ENCODE assay signal across 10 cellular contexts in genomic region chr11:128467041-128467440, GRCh38.
A peak's percentile ranks its signal among the peaks of the same experiment; 100 is the strongest.
DNase-seq lines count a peak whose midpoint lies in the region; ATAC-seq and TF ChIP-seq lines count a peak whose summit lies in the region.
"Had no signal": no experiment of that assay in that cellular context is flagged by ENCODE, and none has a peak within 500 bp of the region (broad histone marks: within the 10 kb centered on the region; RNA-seq: fewer than 3 reads in every experiment).

No MANE protein-coding gene starts in this region.

- no peak for TF ChIP-seq EP300 in suprapubic skin (IDR thresholded peaks at IDR 0.05)

- H3K36me3 ChIP-seq in right lobe of liver (peaks cover 0 to 9% (median 2%) of the 10 kb centered on the region in 4 donors), suprapubic skin (peaks cover 13% of the 10 kb centered on the region)
- H3K36me3 ChIP-seq: neural progenitor cell had no signal

- DNase-seq in T-helper 1 cell: no peak
- DNase-seq in activated naive CD8-positive, alpha-beta T cell treated with anti-CD3 and anti-CD28 coated beads, Interleukin-2, amount 50 U/mL, for 24 hours: no peak
- no peak for DNase-seq in right lobe of liver
- DNase-seq in suprapubic skin (ENCODE audit: low spot score in 2 of 2): no peak
- DNase-seq in glutamatergic neuron: no peak
- DNase-seq in stimulated activated CD4-positive, alpha-beta T cell treated with anti-CD3 and anti-CD28 coated beads, Interleukin-4, amount 100 ng/mL, for 4 hours: no peak
- no peak for DNase-seq in stimulated activated CD4-positive, alpha-beta T cell treated with anti-CD3 and anti-CD28 coated beads, Interleukin-1b, Interleukin-23, amount 100 ng/mL, for 48 hours
- DNase-seq: NCI-H1436 had no signal

- H3K9me3 Mint-ChIP-seq in T-helper 1 cell treated with Interleukin-12 subunit alpha and Interleukin-12 subunit beta and Interleukin-4 antibody, amounts not matched to agents 30 μg/mL and 1 μg/mL, for 36 hours: no peaks in the 10 kb centered on the region
- H3K9me3 Mint-ChIP-seq in activated naive CD8-positive, alpha-beta T cell treated with anti-CD3 and anti-CD28 coated beads, Interleukin-2, amount 50 U/mL, for 24 hours: no peaks in the 10 kb centered on the region
- peaks cover 5% of the 10 kb centered on the region for H3K9me3 Mint-ChIP-seq in glutamatergic neuron (ENCODE audit: unreplicated experiment)
- H3K9me3 Mint-ChIP-seq: neural progenitor cell had no signal

- 75% methylated on average over 2 of the region's 6 CpGs for WGBS in right lobe of liver (ENCODE audit: insufficient coverage, low coverage, low lambda C conversion rate, missing lambda C conversion rate)
- WGBS in suprapubic skin: 95% methylated on average over 6 of the region's 6 CpGs

- H3K27ac ChIP-seq in right lobe of liver (peak overlapping the region in 2 of 3 donors; percentile 36 to 69), suprapubic skin (peak overlapping the region; percentile 75)
- H3K27ac ChIP-seq: neural progenitor cell had no signal

- peaks cover 96% of the 10 kb centered on the region for H3K4me1 Mint-ChIP-seq in T-helper 1 cell treated with Interleukin-12 subunit alpha and Interleukin-12 subunit beta and Interleukin-4 antibody, amounts not matched to agents 30 μg/mL and 1 μg/mL, for 36 hours (ENCODE audit: low read depth)
- peaks cover 100% of the 10 kb centered on the region for H3K4me1 Mint-ChIP-seq in activated naive CD8-positive, alpha-beta T cell treated with anti-CD3 and anti-CD28 coated beads, Interleukin-2, amount 50 U/mL, for 24 hours
- H3K4me1 Mint-ChIP-seq in glutamatergic neuron (ENCODE audit: low read depth, unreplicated experiment): no peaks in the 10 kb centered on the region

- H3K4me3 Mint-ChIP-seq in T-helper 1 cell treated with Interleukin-12 subunit alpha and Interleukin-12 subunit beta and Interleukin-4 antibody, amounts not matched to agents 30 μg/mL and 1 μg/mL, for 36 hours: peak overlapping the region; percentile 84
- H3K4me3 Mint-ChIP-seq in activated naive CD8-positive, alpha-beta T cell treated with anti-CD3 and anti-CD28 coated beads, Interleukin-2, amount 50 U/mL, for 24 hours: peak overlapping the region; percentile 78
- no peak overlapping the region for H3K4me3 Mint-ChIP-seq in glutamatergic neuron (ENCODE audit: unreplicated experiment)
- H3K4me3 Mint-ChIP-seq: neural progenitor cell had no signal

- no peak for TF ChIP-seq CTCF in right lobe of liver (IDR thresholded peaks at IDR 0.05)
- TF ChIP-seq CTCF in suprapubic skin (IDR thresholded peaks at IDR 0.05): no peak
- no peak for TF ChIP-seq CTCF in glutamatergic neuron (IDR thresholded peaks at IDR 0.05; ENCODE audit: partially characterized antibody, unreplicated experiment)

- H3K27me3 ChIP-seq in right lobe of liver (no peaks in the 10 kb centered on the region), suprapubic skin (no peaks in the 10 kb centered on the region)
- H3K27me3 ChIP-seq: neural progenitor cell had no signal

- H3K4me1 ChIP-seq in right lobe of liver (no peaks in the 10 kb centered on the region), suprapubic skin (peaks cover 26% of the 10 kb centered on the region)

- peaks cover 93% of the 10 kb centered on the region for H3K36me3 Mint-ChIP-seq in T-helper 1 cell treated with Interleukin-12 subunit alpha and Interleukin-12 subunit beta and Interleukin-4 antibody, amounts not matched to agents 30 μg/mL and 1 μg/mL, for 36 hours (ENCODE audit: low read depth)
- peaks cover 88% of the 10 kb centered on the region for H3K36me3 Mint-ChIP-seq in activated naive CD8-positive, alpha-beta T cell treated with anti-CD3 and anti-CD28 coated beads, Interleukin-2, amount 50 U/mL, for 24 hours (ENCODE audit: low read depth)
- no peaks in the 10 kb centered on the region for H3K36me3 Mint-ChIP-seq in glutamatergic neuron (ENCODE audit: unreplicated experiment)

- peak overlapping the region; percentile 90 for H3K27ac Mint-ChIP-seq in T-helper 1 cell treated with Interleukin-12 subunit alpha and Interleukin-12 subunit beta and Interleukin-4 antibody, amounts not matched to agents 30 μg/mL and 1 μg/mL, for 36 hours
- peak overlapping the region; percentile 93 for H3K27ac Mint-ChIP-seq in activated naive CD8-positive, alpha-beta T cell treated with anti-CD3 and anti-CD28 coated beads, Interleukin-2, amount 50 U/mL, for 24 hours
- H3K27ac Mint-ChIP-seq in glutamatergic neuron (ENCODE audit: unreplicated experiment): no peak overlapping the region
- H3K27ac Mint-ChIP-seq: neural progenitor cell had no signal

- intact Hi-C loops in right lobe of liver (cut with DNase I): no loop called here

- no peak overlapping the region for H3K4me3 ChIP-seq in right lobe of liver
- H3K4me3 ChIP-seq in suprapubic skin: no peak overlapping the region
- H3K4me3 ChIP-seq: neural progenitor cell had no signal

- H3K27me3 Mint-ChIP-seq in T-helper 1 cell treated with Interleukin-12 subunit alpha and Interleukin-12 subunit beta and Interleukin-4 antibody, amounts not matched to agents 30 μg/mL and 1 μg/mL, for 36 hours (ENCODE audit: low read depth): no peaks in the 10 kb centered on the region
- H3K27me3 Mint-ChIP-seq in activated naive CD8-positive, alpha-beta T cell treated with anti-CD3 and anti-CD28 coated beads, Interleukin-2, amount 50 U/mL, for 24 hours: no peaks in the 10 kb centered on the region
- H3K27me3 Mint-ChIP-seq in glutamatergic neuron (ENCODE audit: unreplicated experiment): no peaks in the 10 kb centered on the region

- no peaks in the 10 kb centered on the region for H3K9me3 ChIP-seq in right lobe of liver
- no peaks in the 10 kb centered on the region for H3K9me3 ChIP-seq in suprapubic skin

- peak; percentile 3 for ATAC-seq in activated naive CD8-positive, alpha-beta T cell treated with anti-CD3 and anti-CD28 coated beads, Interleukin-2, amount 50 U/mL, for 24 hours
- no peak for ATAC-seq in right lobe of liver

- TF ChIP-seq POLR2A in right lobe of liver (IDR thresholded peaks at IDR 0.05) (no peak), suprapubic skin (IDR thresholded peaks at IDR 0.05) (no peak)
